In the genomic region with DNA sequence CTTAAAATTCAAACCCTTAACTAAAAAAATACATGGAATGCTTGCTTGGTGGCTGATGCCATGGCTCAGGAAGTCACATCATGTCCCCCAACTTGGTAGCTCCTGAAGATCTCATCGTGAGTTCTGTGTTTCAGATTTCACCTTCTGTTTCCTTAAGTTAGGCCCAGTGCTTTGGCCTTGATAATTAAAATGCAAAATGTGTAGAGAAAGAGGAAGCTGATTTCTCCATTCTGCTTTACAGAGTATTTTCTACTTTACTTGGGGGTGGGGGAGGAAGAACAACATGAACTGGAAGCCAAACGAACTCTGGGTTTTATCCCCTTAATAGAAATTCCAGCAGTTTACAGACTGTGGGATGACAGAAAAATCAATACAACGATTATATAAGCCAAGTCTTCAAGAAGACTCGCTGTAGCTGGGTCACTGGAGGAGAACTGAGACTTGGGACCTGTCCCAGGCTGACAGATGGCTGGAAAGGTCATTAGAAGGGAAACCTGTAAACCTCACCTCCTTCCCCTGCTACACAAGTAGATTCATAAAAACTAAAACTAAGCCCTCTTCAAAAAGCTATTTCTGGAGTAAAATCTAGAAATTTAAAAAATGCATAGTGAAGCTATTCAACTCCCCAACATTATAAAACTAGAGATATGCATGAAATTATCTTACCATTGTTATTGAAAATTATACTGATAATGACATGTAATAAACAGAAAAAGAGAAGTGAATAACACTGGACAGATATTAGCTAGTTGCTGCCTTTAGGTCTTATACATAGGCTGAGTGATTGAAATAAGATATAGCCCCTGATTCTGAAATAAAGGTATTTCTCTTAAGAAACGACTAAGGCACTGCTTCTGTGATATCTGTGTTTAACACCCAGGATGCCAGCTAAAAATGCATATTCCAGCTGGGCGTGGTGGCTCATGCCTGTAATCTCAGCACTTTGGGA, we compare ENCODE assay signal across 14 cellular contexts. TPM values are rescaled to one million over a fixed set of nuclear protein-coding genes. Genes with fewer than 3 reads are reported as not detected.
A peak's percentile ranks its signal among the peaks of the same experiment; 100 is the strongest.
DNase-seq lines count a peak whose midpoint lies in the region; ATAC-seq, FAIRE-seq and TF ChIP-seq lines count a peak whose summit lies in the region.
"Had no signal": no experiment of that assay in that cellular context is flagged by ENCODE, and none has a peak within 500 bp of the region (broad histone marks: within the 10 kb centered on the region; RNA-seq: fewer than 3 reads in every experiment).

No MANE protein-coding gene starts in this region.

- peak; percentile 46 for ATAC-seq in GM18505 (IDR thresholded peaks at IDR 0.05; ENCODE audit: unreplicated experiment)
- ATAC-seq in CD4-positive, alpha-beta T cell (ENCODE audit: poor library complexity), result no peak

- H3K4me1 Mint-ChIP-seq in CD4-positive, alpha-beta T cell (ENCODE audit: low read depth), result peaks cover 8% of the 10 kb centered on the region

- H3K27me3 Mint-ChIP-seq in CD4-positive, alpha-beta T cell, result no peaks in the 10 kb centered on the region

- H3K27ac Mint-ChIP-seq in CD4-positive, alpha-beta T cell, result no peak overlapping the region

- H3K9me3 Mint-ChIP-seq in CD4-positive, alpha-beta T cell, result no peaks in the 10 kb centered on the region

- intact Hi-C loops in CD4-positive, alpha-beta T cell (cut with DNase I, micrococcal nuclease), result no loop called here

- DNase-seq in H54 (ENCODE audit: insufficient read length, low spot score) (no peak), NCI-H2171 treated with DMSO at 0.1 percent for 48 hours (lab: John Stamatoyannopoulos, UW) (peak; percentile 63), germinal center (ENCODE audit: low spot score) (peak; percentile 58), NCI-H2081 (lab: John Stamatoyannopoulos, UW) (no peak), NCI-H187 (lab: John Stamatoyannopoulos, UW) (no peak)
- no peak for DNase-seq in stimulated activated CD4-positive, alpha-beta T cell treated with anti-CD3 and anti-CD28 coated beads, Interleukin-15, amount 100 ng/mL, for 24 hours
- DNase-seq in CD4-positive, alpha-beta T cell, result no peak
- DNase-seq: activated CD4-positive, alpha-beta T cell treated with anti-CD3 and anti-CD28 coated beads for 1 hour; adrenal gland; DMS79 treated with DMSO at 0.1 percent for 48 hours; NCI-H526 treated with DMSO at 0.1 percent for 48 hours had no signal

- H3K9me3 ChIP-seq in CD4-positive, alpha-beta T cell (ENCODE audit: control insufficient read depth, low read length), result no peaks in the 10 kb centered on the region
- H3K9me3 ChIP-seq: adrenal gland had no signal

- H3K36me3 Mint-ChIP-seq in CD4-positive, alpha-beta T cell (ENCODE audit: low read depth), result peaks cover 35% of the 10 kb centered on the region

- FAIRE-seq in H54 (lab: Jason Lieb, UNC), result peak; percentile 78
- FAIRE-seq: islet of Langerhans had no signal

- TF ChIP-seq POLR2A in GM18505 (IDR thresholded peaks at IDR 0.05; ENCODE audit: borderline replicate concordance, extremely low read depth, insufficient read depth, insufficient read length) (no peak), H54 (IDR thresholded peaks at IDR 0.05; ENCODE audit: low read depth, low read length) (no peak)

- no peak overlapping the region for H3K4me3 Mint-ChIP-seq in CD4-positive, alpha-beta T cell

- no peaks in the 10 kb centered on the region for H3K27me3 ChIP-seq in CD4-positive, alpha-beta T cell (ENCODE audit: control insufficient read depth, insufficient read depth, low read length)
- H3K27me3 ChIP-seq: adrenal gland had no signal

- CTCF ChIA-PET in CD4-positive, alpha-beta T cell (lab: Charles Lee), result interaction anchor here (1.5 kb wide), 1 partner anchor 50 kb away, joined by 3 read pairs; no protein-coding TSS in a partner anchor

- TF ChIP-seq CTCF in CD4-positive, alpha-beta T cell (IDR thresholded peaks at IDR 0.05), result no peak

- no peak overlapping the region for H3K27ac ChIP-seq in CD4-positive, alpha-beta T cell (ENCODE audit: low read depth, low read length)
- H3K27ac ChIP-seq: adrenal gland, epithelial cell of prostate had no signal

- POLR2A ChIA-PET in CD4-positive, alpha-beta T cell (lab: Charles Lee), result no interaction called here

RNA-seq across cellular contexts. Expression of a gene that starts 22.1 kb away (rescaled TPM):
- total RNA-seq in CD4-positive, alpha-beta T cell, result 1 to 10 TPM; 2.4 to 2.9 TPM

Comparison
In these comparisons a context has a peak if more than half of its experiments do, and no peak if none do; other contexts are left out.
1. DNase-seq: peak in NCI-H2171 treated with DMSO at 0.1 percent for 48 hours (single experiment) and germinal center (single experiment); none in H54 (single experiment), NCI-H2081 (0 of 2), stimulated activated CD4-positive, alpha-beta T cell treated with anti-CD3 and anti-CD28 coated beads, Interleukin-15, amount 100 ng/mL, for 24 hours (single experiment), NCI-H187 (0 of 2) and CD4-positive, alpha-beta T cell (0 of 10).